ENCODE assay signal across 14 cellular contexts in genomic region chr4:95319169-95319568, GRCh38.
"Had no signal": no experiment of that assay in that cellular context is flagged by ENCODE, and none has a peak within 500 bp of the region (broad histone marks: within the 10 kb centered on the region; RNA-seq: fewer than 3 reads in every experiment).

No MANE protein-coding gene starts in this region.

- H3K27me3 ChIP-seq: spleen, thyroid gland had no signal

- H3K36me3 ChIP-seq: spleen, thyroid gland had no signal

- H3K4me1 ChIP-seq: spleen had no signal

- H3K9me3 ChIP-seq: thyroid gland had no signal

- DNase-seq: activated naive CD4-positive, alpha-beta T cell treated with anti-CD3 and anti-CD28 coated beads for 36 hours; activated naive CD8-positive, alpha-beta T cell treated with anti-CD3 and anti-CD28 coated beads, Interleukin-2, amount 10 ng/mL, durations not matched to agents 7 days and 5 days; activated T-cell treated with anti-CD3 and anti-CD28 coated beads, Interleukin-2, amount 50 U/mL, for 24 hours; amniotic stem cell; effector CD8-positive, alpha-beta T cell; erythroblast; foreskin fibroblast; kidney; occipital lobe; spleen; stimulated activated CD4-positive, alpha-beta T cell treated with anti-CD3 and anti-CD28 coated beads, Interleukin-4, amount 100 ng/mL, for 1 hour; stimulated activated naive CD4-positive, alpha-beta T cell treated with Interleukin-2 at 50 U/mL for 16 hours; T-helper 1 cell; thyroid gland had no signal

- H3K4me3 ChIP-seq: spleen, thyroid gland had no signal

- FAIRE-seq: kidney had no signal

- H3K27ac ChIP-seq: spleen, thyroid gland had no signal
